ENCODE assay signal across 9 cellular contexts in genomic region chr7:18520450-18521235, GRCh38. TPM values are rescaled to one million over a fixed set of nuclear protein-coding genes. Genes with fewer than 3 reads are reported as not detected.
DNase-seq lines count a peak whose midpoint lies in the region; ATAC-seq and TF ChIP-seq lines count a peak whose summit lies in the region.
"Had no signal": no experiment of that assay in that cellular context is flagged by ENCODE, and none has a peak within 500 bp of the region (broad histone marks: within the 10 kb centered on the region; RNA-seq: fewer than 3 reads in every experiment).

No MANE protein-coding gene starts in this region.

- CTCF ChIA-PET in activated B cell treated with CpG ODN at 0.5 μM for 24 hours (lab: Charles Lee) (interaction anchor here (0.7 to 1.8 kb wide), 8 partner anchors 10 to 163 kb away, joined by 3 to 7 read pairs (median 3); no protein-coding TSS in a partner anchor), GM10248 (lab: Yijun Ruan, JAX) (interaction anchor here (1.1 to 4.4 kb wide), 7 partner anchors 10 to 26 kb away, joined by 4 to 30 read pairs (median 5); partner anchors contain the start of gene HDAC9)

- H3K36me3 Mint-ChIP-seq in activated B cell treated with CpG ODN at 0.5 μM for 24 hours (ENCODE audit: low read depth), result peaks cover 13% of the 10 kb centered on the region
- peaks cover 40 to 51% of the 10 kb centered on the region in 2 donors for H3K36me3 Mint-ChIP-seq in stimulated activated naive B cell treated with anti-CD40 and anti-IgM and Interleukin-4, amounts not matched to agents 10 μg/mL and 1 μg/mL and 100 μg/mL, for 72 hours
- no peaks in the 10 kb centered on the region for H3K36me3 Mint-ChIP-seq in nephron progenitor cell (ENCODE audit: low read depth)
- H3K36me3 Mint-ChIP-seq in T-helper 2 cell treated with Interferon-gamma antibody and Interleukin-4, amounts not matched to agents 5 μg/mL and 100 μg/mL, for 36 hours (ENCODE audit: low read depth), result no peaks in the 10 kb centered on the region
- H3K36me3 Mint-ChIP-seq: activated naive CD4-positive, alpha-beta T cell treated with anti-CD3 and anti-CD28 coated beads, Interleukin-2, amount 50 U/mL, for 24 hours had no signal

- H3K27me3 Mint-ChIP-seq in activated B cell treated with CpG ODN at 0.5 μM for 24 hours, result no peaks in the 10 kb centered on the region
- H3K27me3 Mint-ChIP-seq in stimulated activated naive B cell treated with anti-CD40 and anti-IgM and Interleukin-4, amounts not matched to agents 10 μg/mL and 1 μg/mL and 100 μg/mL, for 72 hours, result no peaks in the 10 kb centered on the region
- H3K27me3 Mint-ChIP-seq in nephron progenitor cell (ENCODE audit: low read depth, poor library complexity), result no peaks in the 10 kb centered on the region
- no peaks in the 10 kb centered on the region for H3K27me3 Mint-ChIP-seq in T-helper 2 cell treated with Interferon-gamma antibody and Interleukin-4, amounts not matched to agents 5 μg/mL and 100 μg/mL, for 36 hours (ENCODE audit: low read depth)
- H3K27me3 Mint-ChIP-seq: activated naive CD4-positive, alpha-beta T cell treated with anti-CD3 and anti-CD28 coated beads, Interleukin-2, amount 50 U/mL, for 24 hours had no signal

- peaks cover 82% of the 10 kb centered on the region for H3K4me1 Mint-ChIP-seq in activated B cell treated with CpG ODN at 0.5 μM for 24 hours
- peaks cover 36 to 64% of the 10 kb centered on the region in 2 donors for H3K4me1 Mint-ChIP-seq in stimulated activated naive B cell treated with anti-CD40 and anti-IgM and Interleukin-4, amounts not matched to agents 10 μg/mL and 1 μg/mL and 100 μg/mL, for 72 hours
- H3K4me1 Mint-ChIP-seq in nephron progenitor cell, result no peaks in the 10 kb centered on the region
- H3K4me1 Mint-ChIP-seq in T-helper 2 cell treated with Interferon-gamma antibody and Interleukin-4, amounts not matched to agents 5 μg/mL and 100 μg/mL, for 36 hours (ENCODE audit: low read depth), result peaks cover 2% of the 10 kb centered on the region
- H3K4me1 Mint-ChIP-seq: activated naive CD4-positive, alpha-beta T cell treated with anti-CD3 and anti-CD28 coated beads, Interleukin-2, amount 50 U/mL, for 24 hours had no signal

- H3K4me3 Mint-ChIP-seq in activated B cell treated with CpG ODN at 0.5 μM for 24 hours, result peak overlapping the region; percentile 78
- peak overlapping the region; percentile 72 to 75 for H3K4me3 Mint-ChIP-seq in stimulated activated naive B cell treated with anti-CD40 and anti-IgM and Interleukin-4, amounts not matched to agents 10 μg/mL and 1 μg/mL and 100 μg/mL, for 72 hours
- H3K4me3 Mint-ChIP-seq in nephron progenitor cell, result no peak overlapping the region
- no peak overlapping the region for H3K4me3 Mint-ChIP-seq in T-helper 2 cell treated with Interferon-gamma antibody and Interleukin-4, amounts not matched to agents 5 μg/mL and 100 μg/mL, for 36 hours
- H3K4me3 Mint-ChIP-seq: activated naive CD4-positive, alpha-beta T cell treated with anti-CD3 and anti-CD28 coated beads, Interleukin-2, amount 50 U/mL, for 24 hours had no signal

- no peak for TF ChIP-seq CTCF in activated B cell treated with CpG ODN at 0.5 μM for 24 hours (IDR thresholded peaks at IDR 0.05)
- no peak for TF ChIP-seq CTCF in GM10248 (IDR thresholded peaks at IDR 0.05; ENCODE audit: control extremely low read depth, extremely low read depth, low read depth, missing control alignments)
- no peak for TF ChIP-seq CTCF in nephron progenitor cell (IDR thresholded peaks at IDR 0.05)

- intact Hi-C loops in activated B cell treated with CpG ODN at 0.5 μM for 24 hours (cut with micrococcal nuclease), result loop anchor here (1.0 kb wide), 4 partner anchors 10 to 47 kb away; partner anchors contain the start of gene HDAC9

- H3K27ac Mint-ChIP-seq in activated B cell treated with CpG ODN at 0.5 μM for 24 hours (peak overlapping the region; percentile 97), nephron progenitor cell (no peak overlapping the region)
- peak overlapping the region; percentile 89 for H3K27ac Mint-ChIP-seq in stimulated activated naive B cell treated with anti-CD40 and anti-IgM and Interleukin-4, amounts not matched to agents 10 μg/mL and 1 μg/mL and 100 μg/mL, for 72 hours
- no peak overlapping the region for H3K27ac Mint-ChIP-seq in T-helper 2 cell treated with Interferon-gamma antibody and Interleukin-4, amounts not matched to agents 5 μg/mL and 100 μg/mL, for 36 hours
- H3K27ac Mint-ChIP-seq: activated naive CD4-positive, alpha-beta T cell treated with anti-CD3 and anti-CD28 coated beads, Interleukin-2, amount 50 U/mL, for 24 hours had no signal

- H3K9me3 Mint-ChIP-seq in activated B cell treated with CpG ODN at 0.5 μM for 24 hours (no peaks in the 10 kb centered on the region), nephron progenitor cell (no peaks in the 10 kb centered on the region)
- peaks cover 0 to 11% of the 10 kb centered on the region in 2 donors for H3K9me3 Mint-ChIP-seq in stimulated activated naive B cell treated with anti-CD40 and anti-IgM and Interleukin-4, amounts not matched to agents 10 μg/mL and 1 μg/mL and 100 μg/mL, for 72 hours
- no peaks in the 10 kb centered on the region for H3K9me3 Mint-ChIP-seq in T-helper 2 cell treated with Interferon-gamma antibody and Interleukin-4, amounts not matched to agents 5 μg/mL and 100 μg/mL, for 36 hours

- ATAC-seq in HG03095 (IDR thresholded peaks at IDR 0.05; ENCODE audit: unreplicated experiment), result peak; percentile 68
- ATAC-seq in activated B cell treated with CpG ODN at 0.5 μM for 24 hours (ENCODE audit: low read depth), result peak; percentile 86
- peak; percentile 92 to 93 for ATAC-seq in stimulated activated naive B cell treated with anti-CD40 and anti-IgM and Interleukin-4, amounts not matched to agents 10 μg/mL and 1 μg/mL and 100 μg/mL, for 72 hours (replicated peaks)

- peak; percentile 43 for DNase-seq in SIG-M5 treated with dmso at 0.1 percent for 504 hours (lab: John Stamatoyannopoulos, UW; ENCODE audit: unreplicated experiment)
- no peak for DNase-seq in SIG-M5 (lab: John Stamatoyannopoulos, UW)
- DNase-seq in activated B cell treated with CpG ODN at 0.5 μM for 24 hours, result no peak
- no peak for DNase-seq in stimulated activated naive B cell treated with anti-CD40 and anti-IgM and Interleukin-4, amounts not matched to agents 10 μg/mL and 1 μg/mL and 100 μg/mL, for 72 hours
- DNase-seq in GM10248 (ENCODE audit: extremely low spot score), result no peak
- no peak for DNase-seq in nephron progenitor cell
- DNase-seq in T-helper 2 cell treated with Interferon-gamma antibody and Interleukin-4, amounts not matched to agents 5 μg/mL and 100 μg/mL, for 36 hours (ENCODE audit: low spot score), result no peak

- POLR2A ChIA-PET in activated B cell treated with CpG ODN at 0.5 μM for 24 hours (lab: Charles Lee) (interaction anchor here (0.5 to 6.8 kb wide), 15 partner anchors 10 to 80 kb away, joined by 3 to 139 read pairs (median 5); partner anchors contain the start of gene HDAC9), GM10248 (lab: Yijun Ruan, JAX) (interaction anchor here (1.9 kb wide), 1 partner anchor 11 kb away, joined by 7 read pairs; no protein-coding TSS in a partner anchor)

RNA-seq across cellular contexts. Expression of gene HDAC9, which starts 25.1 kb away (rescaled TPM):
- total RNA-seq in activated B cell treated with CpG ODN at 0.5 μM for 24 hours, result 136 and 149 TPM in 2 replicates

Comparison
In these comparisons a context has a peak if more than half of its experiments do, and no peak if none do; other contexts are left out.
1. H3K27ac Mint-ChIP-seq: peak in activated B cell treated with CpG ODN at 0.5 μM for 24 hours (single experiment) and stimulated activated naive B cell treated with anti-CD40 and anti-IgM and Interleukin-4, amounts not matched to agents 10 μg/mL and 1 μg/mL and 100 μg/mL, for 72 hours (single experiment); none in nephron progenitor cell (single experiment) and T-helper 2 cell treated with Interferon-gamma antibody and Interleukin-4, amounts not matched to agents 5 μg/mL and 100 μg/mL, for 36 hours (single experiment).
2. H3K4me3 Mint-ChIP-seq: peak in activated B cell treated with CpG ODN at 0.5 μM for 24 hours (single experiment) and stimulated activated naive B cell treated with anti-CD40 and anti-IgM and Interleukin-4, amounts not matched to agents 10 μg/mL and 1 μg/mL and 100 μg/mL, for 72 hours (2 of 2); none in nephron progenitor cell (single experiment) and T-helper 2 cell treated with Interferon-gamma antibody and Interleukin-4, amounts not matched to agents 5 μg/mL and 100 μg/mL, for 36 hours (single experiment).
3. Peak in every context shown above with its lines, with median percentiles within 50 percentile points of each other: ATAC-seq.